9 cellular contexts compared by ENCODE assay signal in genomic region chr5:126868961-126869451, GRCh38.
DNase-seq lines count a peak whose midpoint lies in the region; ATAC-seq, FAIRE-seq and TF ChIP-seq lines count a peak whose summit lies in the region.
"Had no signal": no experiment of that assay in that cellular context is flagged by ENCODE, and none has a peak within 500 bp of the region (broad histone marks: within the 10 kb centered on the region; RNA-seq: fewer than 3 reads in every experiment).

No MANE protein-coding gene starts in this region.

- H3K18ac ChIP-seq in mesenchymal stem cell (ENCODE audit: low read depth in 1 of 2, low read length in 2 of 2): no peak overlapping the region

- H3K23ac ChIP-seq in mesenchymal stem cell (ENCODE audit: low read length in 2 of 2): no peak overlapping the region

- H2AK5ac ChIP-seq in mesenchymal stem cell (ENCODE audit: low read length, severe bottlenecking): no peak overlapping the region

- TF ChIP-seq POLR2A in vagina (IDR thresholded peaks at IDR 0.05): no peak

- no peaks in the 10 kb centered on the region for H3K36me3 ChIP-seq in CD8-positive, alpha-beta T cell (ENCODE audit: insufficient read depth, low read length)
- H3K36me3 ChIP-seq in bronchial epithelial cell (ENCODE audit: control insufficient read depth, insufficient read depth, low read length) (no peaks in the 10 kb centered on the region), mesenchymal stem cell (ENCODE audit: control insufficient read depth in 1 of 2, insufficient read depth in 2 of 2, low read depth in 1 of 2, low read length in 2 of 2) (peaks cover 0 to 2% of the 10 kb centered on the region in 2 experiments), vagina (no peaks in the 10 kb centered on the region)

- TF ChIP-seq CTCF in CD8-positive, alpha-beta T cell (IDR thresholded peaks at IDR 0.05): no peak
- TF ChIP-seq CTCF in bronchial epithelial cell (IDR thresholded peaks at IDR 0.05; ENCODE audit: insufficient read depth, low read length, severe bottlenecking) (no peak), Calu3 (IDR thresholded peaks at IDR 0.05; ENCODE audit: unreplicated experiment) (no peak), vagina (IDR thresholded peaks at IDR 0.05) (no peak)

- peak overlapping the region; percentile 40 for H3K9ac ChIP-seq in mesenchymal stem cell (ENCODE audit: low read length)

- peak in 4 of 7 experiments; percentile 18 to 64 (median 30) for DNase-seq in CD8-positive, alpha-beta T cell
- DNase-seq in NCI-H1417 (lab: John Stamatoyannopoulos, UW): peak; percentile 67 to 90 (median 72)
- DNase-seq in bronchial epithelial cell (ENCODE audit: low read depth): peak; percentile 17
- no peak for DNase-seq in mesenchymal stem cell
- DNase-seq in KBM-7: no peak
- no peak for DNase-seq in Calu3
- DNase-seq in vagina (ENCODE audit: extremely low spot score in 2 of 2): no peak

- POLR2A ChIA-PET in CD8-positive, alpha-beta T cell (lab: Charles Lee): interaction anchor here (0.7 to 1.8 kb wide), 3 partner anchors 14 to 162 kb away, joined by 3 to 8 read pairs (median 4); no protein-coding TSS in a partner anchor

- H3K14ac ChIP-seq in mesenchymal stem cell (ENCODE audit: low read length in 2 of 2): no peak overlapping the region

- H3K4ac ChIP-seq in mesenchymal stem cell (ENCODE audit: low read depth in 1 of 2, low read length in 2 of 2): no peak overlapping the region

- H3K27me3 ChIP-seq in CD8-positive, alpha-beta T cell (ENCODE audit: insufficient read depth, low read length): no peaks in the 10 kb centered on the region
- H3K27me3 ChIP-seq in bronchial epithelial cell (ENCODE audit: control insufficient read depth, insufficient read depth, low read length) (peaks cover 3% of the 10 kb centered on the region), mesenchymal stem cell (ENCODE audit: control insufficient read depth in 1 of 2, insufficient read depth in 1 of 2, low read length in 2 of 2) (peaks cover 0 to 3% of the 10 kb centered on the region in 2 experiments), vagina (no peaks in the 10 kb centered on the region)

- no peaks in the 10 kb centered on the region for H3K9me3 Mint-ChIP-seq in CD8-positive, alpha-beta T cell
- H3K9me3 Mint-ChIP-seq in Calu3 (ENCODE audit: low read depth, unreplicated experiment): no peaks in the 10 kb centered on the region

- WGBS in mesenchymal stem cell: 22% methylated on average over 23 of the region's 23 CpGs

- H3K9me3 ChIP-seq in CD8-positive, alpha-beta T cell (ENCODE audit: low read length): no peaks in the 10 kb centered on the region
- H3K9me3 ChIP-seq in mesenchymal stem cell (ENCODE audit: control insufficient read depth, low read length) (no peaks in the 10 kb centered on the region), vagina (no peaks in the 10 kb centered on the region)

- H4K91ac ChIP-seq in mesenchymal stem cell (ENCODE audit: low read length): no peak overlapping the region

- H3K4me1 ChIP-seq in CD8-positive, alpha-beta T cell (ENCODE audit: insufficient read depth, low read length): no peaks in the 10 kb centered on the region
- H3K4me1 ChIP-seq in mesenchymal stem cell (ENCODE audit: control insufficient read depth, insufficient read depth, low read depth, low read length) (peaks cover 5% of the 10 kb centered on the region), vagina (peaks cover 9% of the 10 kb centered on the region)

- H3K79me1 ChIP-seq in mesenchymal stem cell (replicated peaks; ENCODE audit: low read length, poor library complexity, severe bottlenecking): no peaks in the 10 kb centered on the region

- H2BK12ac ChIP-seq in mesenchymal stem cell (ENCODE audit: low read length in 2 of 2): no peak overlapping the region

- no peak overlapping the region for H2BK15ac ChIP-seq in mesenchymal stem cell (ENCODE audit: low read depth, poor library complexity, severe bottlenecking)

- peak overlapping the region; percentile 61 for H3K4me2 ChIP-seq in mesenchymal stem cell (ENCODE audit: low read length, poor library complexity, severe bottlenecking)

- intact Hi-C loops in CD8-positive, alpha-beta T cell (cut with DNase I, micrococcal nuclease): no loop called here
- intact Hi-C loops in Calu3 (cut with micrococcal nuclease; ENCODE audit: unreplicated experiment) (no loop called here), vagina (cut with DNase I) (no loop called here)

- H4K8ac ChIP-seq in mesenchymal stem cell (ENCODE audit: low read length): no peak overlapping the region

- CTCF ChIA-PET in CD8-positive, alpha-beta T cell (lab: Charles Lee): interaction anchor here (1.0 kb wide), 1 partner anchor 149 kb away, joined by 3 read pairs; no protein-coding TSS in a partner anchor
- CTCF ChIA-PET in Calu3 (lab: Charles Lee): interaction anchor here (0.6 kb wide), 1 partner anchor 167 kb away, joined by 3 read pairs; no protein-coding TSS in a partner anchor

- no peak overlapping the region for H3K27ac ChIP-seq in CD8-positive, alpha-beta T cell (ENCODE audit: low read depth, low read length)
- H3K27ac ChIP-seq in mesenchymal stem cell (ENCODE audit: low read length, poor library complexity, severe bottlenecking) (no peak overlapping the region), vagina (no peak overlapping the region)

- no peak overlapping the region for H2BK120ac ChIP-seq in mesenchymal stem cell (ENCODE audit: low read depth, low read length)

- no peaks in the 10 kb centered on the region for H3K27me3 Mint-ChIP-seq in CD8-positive, alpha-beta T cell (ENCODE audit: low read depth)
- H3K27me3 Mint-ChIP-seq in Calu3 (ENCODE audit: unreplicated experiment): no peaks in the 10 kb centered on the region

- in situ Hi-C loops in KBM-7 (cut with MboI; ENCODE audit: low pct_unique_long_range_greater_than_20kb, low sequenced_read_pairs): no loop called here

- peaks cover 9% of the 10 kb centered on the region for H3K36me3 Mint-ChIP-seq in CD8-positive, alpha-beta T cell
- peaks cover 5% of the 10 kb centered on the region for H3K36me3 Mint-ChIP-seq in Calu3 (ENCODE audit: insufficient read depth, unreplicated experiment)

- H3K4me1 Mint-ChIP-seq in CD8-positive, alpha-beta T cell (ENCODE audit: low read depth): peaks cover 12% of the 10 kb centered on the region
- H3K4me1 Mint-ChIP-seq in Calu3 (ENCODE audit: low read depth, unreplicated experiment): no peaks in the 10 kb centered on the region

- H3K4me3 ChIP-seq in CD8-positive, alpha-beta T cell (ENCODE audit: low read depth, low read length): peak overlapping the region; percentile 38
- H3K4me3 ChIP-seq in bronchial epithelial cell (ENCODE audit: low read depth, low read length) (no peak overlapping the region), mesenchymal stem cell (ENCODE audit: insufficient read depth in 1 of 2, low read depth in 1 of 2, low read length in 2 of 2) (peak overlapping the region in 1 of 2 experiments; percentile 38), vagina (peak overlapping the region in 1 of 2 donors; percentile 22)

- peak overlapping the region; percentile 82 for H3K4me3 Mint-ChIP-seq in CD8-positive, alpha-beta T cell
- H3K4me3 Mint-ChIP-seq in Calu3 (ENCODE audit: low read depth, unreplicated experiment): no peak overlapping the region

- BruUV-seq in Calu3 (replicated peaks; lab: Mats Ljungman, UMichigan): no TSS peak

- peak; percentile 73 for ATAC-seq in CD8-positive, alpha-beta T cell
- ATAC-seq in GM21447 (IDR thresholded peaks at IDR 0.05; ENCODE audit: unreplicated experiment): peak; percentile 67
- ATAC-seq: HCT116 had no signal

- H2AFZ ChIP-seq in mesenchymal stem cell (ENCODE audit: low read depth, low read length): no peak overlapping the region

- no peak for FAIRE-seq in bronchial epithelial cell (lab: Jason Lieb, UNC)

- H3K27ac Mint-ChIP-seq in CD8-positive, alpha-beta T cell: peak overlapping the region; percentile 32
- H3K27ac Mint-ChIP-seq in Calu3 (ENCODE audit: unreplicated experiment): no peak overlapping the region

- no peak overlapping the region for H2BK5ac ChIP-seq in mesenchymal stem cell (ENCODE audit: low read depth, low read length, poor library complexity, severe bottlenecking)

Comparison
In these comparisons a context has a peak if more than half of its experiments do, and no peak if none do; other contexts are left out.
1. DNase-seq: peak in CD8-positive, alpha-beta T cell (4 of 7), NCI-H1417 (3 of 3) and bronchial epithelial cell (single experiment); none in mesenchymal stem cell (single experiment), KBM-7 (single experiment), Calu3 (single experiment) and vagina (0 of 2).